Comparison of ENCODE assay signal across 9 cellular contexts in the genomic region with DNA sequence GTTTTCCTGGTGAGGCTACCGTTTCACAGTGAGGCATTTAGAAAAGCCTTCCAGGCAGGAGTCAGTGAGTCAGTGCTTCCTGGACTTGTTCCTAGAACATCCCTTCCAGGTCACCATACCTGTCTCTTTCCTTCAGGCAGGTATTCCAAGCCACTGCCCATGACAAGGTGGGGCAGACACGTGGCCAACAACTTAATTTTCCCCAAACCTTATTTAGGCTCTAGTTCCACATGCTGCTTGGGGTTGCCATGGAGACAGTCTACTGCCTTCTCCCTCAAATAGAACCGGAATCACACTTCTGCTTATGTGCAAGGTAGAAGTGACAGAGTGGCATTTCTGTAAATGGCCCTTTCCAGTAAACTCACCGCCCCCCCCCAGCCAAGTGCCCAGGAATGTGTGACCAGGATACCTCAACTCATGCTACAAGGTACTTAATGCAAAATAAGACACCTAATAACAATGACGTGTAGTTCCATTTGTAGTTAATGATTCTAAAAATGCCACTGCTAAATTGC.
DNase-seq lines count a peak whose midpoint lies in the region; ATAC-seq and TF ChIP-seq lines count a peak whose summit lies in the region.
"Had no signal": no experiment of that assay in that cellular context is flagged by ENCODE, and none has a peak within 500 bp of the region (broad histone marks: within the 10 kb centered on the region; RNA-seq: fewer than 3 reads in every experiment).

No MANE protein-coding gene starts in this region.

- no peak overlapping the region for H3K27ac Mint-ChIP-seq in activated CD4-positive, alpha-beta memory T cell treated with anti-CD3 and anti-CD28 coated beads for 36 hours

- ATAC-seq in GM18511 (IDR thresholded peaks at IDR 0.05; ENCODE audit: unreplicated experiment) = peak; percentile 86
- peak; percentile 53 for ATAC-seq in HG02588 (IDR thresholded peaks at IDR 0.05; ENCODE audit: unreplicated experiment)
- ATAC-seq: left colon had no signal

- CTCF ChIA-PET in activated CD4-positive, alpha-beta memory T cell treated with anti-CD3 and anti-CD28 coated beads for 36 hours (lab: Charles Lee) = no interaction called here

- POLR2A ChIA-PET in activated CD4-positive, alpha-beta memory T cell treated with anti-CD3 and anti-CD28 coated beads for 36 hours (lab: Charles Lee) = no interaction called here

- intact Hi-C loops in activated CD4-positive, alpha-beta memory T cell treated with anti-CD3 and anti-CD28 coated beads for 36 hours (cut with micrococcal nuclease) = no loop called here

- H3K4me1 Mint-ChIP-seq in activated CD4-positive, alpha-beta memory T cell treated with anti-CD3 and anti-CD28 coated beads for 36 hours (ENCODE audit: low read depth) = peaks cover 7% of the 10 kb centered on the region

- H3K27me3 Mint-ChIP-seq in activated CD4-positive, alpha-beta memory T cell treated with anti-CD3 and anti-CD28 coated beads for 36 hours = no peaks in the 10 kb centered on the region

- H3K4me3 Mint-ChIP-seq in activated CD4-positive, alpha-beta memory T cell treated with anti-CD3 and anti-CD28 coated beads for 36 hours = no peak overlapping the region

- no peaks in the 10 kb centered on the region for H3K9me3 Mint-ChIP-seq in activated CD4-positive, alpha-beta memory T cell treated with anti-CD3 and anti-CD28 coated beads for 36 hours

- no peaks in the 10 kb centered on the region for H3K36me3 Mint-ChIP-seq in activated CD4-positive, alpha-beta memory T cell treated with anti-CD3 and anti-CD28 coated beads for 36 hours

- TF ChIP-seq POLR2A in erythroblast (IDR thresholded peaks at IDR 0.05; ENCODE audit: low read length) = no peak

- peak; percentile 10 for DNase-seq in NCI-H1417 treated with DMSO at 0.1 percent for 48 hours (lab: John Stamatoyannopoulos, UW)
- DNase-seq in kidney tubule cell (ENCODE audit: low spot score) = peak; percentile 93
- no peak for DNase-seq in stimulated activated CD4-positive, alpha-beta T cell treated with anti-CD3 and anti-CD28 coated beads, Interleukin-4, amount 100 ng/mL, for 4 hours
- no peak for DNase-seq in HuH-7 (ENCODE audit: low spot score)
- DNase-seq in activated CD4-positive, alpha-beta memory T cell treated with anti-CD3 and anti-CD28 coated beads for 36 hours = no peak
- DNase-seq in erythroblast (lab: John Stamatoyannopoulos, UW) = no peak
- DNase-seq: left colon had no signal

Comparison
In these comparisons a context has a peak if more than half of its experiments do, and no peak if none do; other contexts are left out.
1. DNase-seq: peak in NCI-H1417 treated with DMSO at 0.1 percent for 48 hours (single experiment) and kidney tubule cell (single experiment); none in stimulated activated CD4-positive, alpha-beta T cell treated with anti-CD3 and anti-CD28 coated beads, Interleukin-4, amount 100 ng/mL, for 4 hours (0 of 2), HuH-7 (single experiment), activated CD4-positive, alpha-beta memory T cell treated with anti-CD3 and anti-CD28 coated beads for 36 hours (single experiment) and erythroblast (0 of 2).